In the genomic region with DNA sequence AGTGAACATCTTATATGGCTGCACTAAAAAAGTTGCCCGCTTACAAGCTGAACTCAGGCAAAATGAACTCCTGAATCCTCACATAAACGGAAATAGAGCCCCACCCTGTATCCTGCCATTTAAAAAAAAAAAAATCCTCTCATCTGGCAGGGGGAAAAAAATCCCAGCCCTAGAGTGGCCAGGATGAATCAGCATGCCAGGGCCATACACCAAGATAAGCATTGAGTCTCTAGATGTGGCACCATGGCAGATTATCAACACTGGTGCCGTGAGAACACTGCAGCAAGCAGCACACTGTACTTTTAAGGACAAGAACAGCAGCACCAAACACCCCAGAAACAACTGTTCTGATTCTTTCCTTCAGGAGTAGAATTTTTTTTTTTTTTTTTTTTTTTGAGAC, we compare ENCODE assay signal across 10 cellular contexts.
A peak's percentile ranks its signal among the peaks of the same experiment; 100 is the strongest.
DNase-seq lines count a peak whose midpoint lies in the region; ATAC-seq and TF ChIP-seq lines count a peak whose summit lies in the region.
"Had no signal": no experiment of that assay in that cellular context is flagged by ENCODE, and none has a peak within 500 bp of the region (broad histone marks: within the 10 kb centered on the region; RNA-seq: fewer than 3 reads in every experiment).

No MANE protein-coding gene starts in this region.

- H3K27ac ChIP-seq in ascending aorta = peak overlapping the region; percentile 93
- H3K27ac ChIP-seq in left lung = peak overlapping the region in 1 of 2 donors; percentile 69
- no peak overlapping the region for H3K27ac ChIP-seq in OCI-LY7 (ENCODE audit: low read depth, low read length, poor library complexity, severe bottlenecking)

- no peak overlapping the region for H2AFZ ChIP-seq in OCI-LY7 (ENCODE audit: low read length)

- DNase-seq in stimulated activated naive CD8-positive, alpha-beta T cell treated with anti-CD3 and anti-CD28 coated beads, Interleukin-15, Interleukin-2, amounts not matched to agents 100 U/mL and 50 U/mL, for 24 hours = no peak
- DNase-seq in stimulated activated naive CD8-positive, alpha-beta T cell treated with anti-CD3 and anti-CD28 coated beads, Interleukin-15, amount 100 ng/mL, for 72 hours = no peak
- DNase-seq in ascending aorta (ENCODE audit: low spot score in 2 of 2) = peak; percentile 79 to 93
- no peak for DNase-seq in left lung
- no peak for DNase-seq in OCI-LY7 (ENCODE audit: low spot score)
- DNase-seq in nucleus accumbens (lab: John Stamatoyannopoulos, UW) = no peak
- DNase-seq in Kasumi-1 (lab: John Stamatoyannopoulos, UW) = no peak
- DNase-seq: GOT3, NCI-H1092 treated with DMSO at 0.1 percent for 48 hours had no signal

- H3K27me3 Mint-ChIP-seq in stimulated activated naive CD8-positive, alpha-beta T cell treated with anti-CD3 and anti-CD28 coated beads, Interleukin-15, amount 100 ng/mL, for 72 hours = no peaks in the 10 kb centered on the region

- H3K36me3 ChIP-seq in ascending aorta = no peaks in the 10 kb centered on the region
- H3K36me3 ChIP-seq in left lung = no peaks in the 10 kb centered on the region
- H3K36me3 ChIP-seq in OCI-LY7 (ENCODE audit: insufficient read depth, low read length) = no peaks in the 10 kb centered on the region

- H3K4me3 ChIP-seq in ascending aorta (no peak overlapping the region), left lung (no peak overlapping the region), OCI-LY7 (ENCODE audit: low read depth, low read length, poor library complexity, severe bottlenecking) (no peak overlapping the region)

- H3K9me3 ChIP-seq in ascending aorta (no peaks in the 10 kb centered on the region), left lung (no peaks in the 10 kb centered on the region), OCI-LY7 (ENCODE audit: low read length) (no peaks in the 10 kb centered on the region)

- CTCF ChIA-PET in OCI-LY7 (lab: Charles Lee; ENCODE audit: unreplicated experiment) = no interaction called here

- ATAC-seq in stimulated activated naive CD8-positive, alpha-beta T cell treated with anti-CD3 and anti-CD28 coated beads, Interleukin-15, Interleukin-2, amounts not matched to agents 100 U/mL and 50 U/mL, for 24 hours = peak; percentile 33
- no peak for ATAC-seq in stimulated activated naive CD8-positive, alpha-beta T cell treated with anti-CD3 and anti-CD28 coated beads, Interleukin-15, amount 100 ng/mL, for 72 hours
- ATAC-seq in left lung (peak; percentile 24), GM21737 (IDR thresholded peaks at IDR 0.05; ENCODE audit: unreplicated experiment) (no peak)

- H3K9me3 Mint-ChIP-seq in stimulated activated naive CD8-positive, alpha-beta T cell treated with anti-CD3 and anti-CD28 coated beads, Interleukin-15, amount 100 ng/mL, for 72 hours = no peaks in the 10 kb centered on the region

- H3K79me2 ChIP-seq in OCI-LY7 (ENCODE audit: insufficient read depth, low read depth, low read length) = peaks cover 88% of the 10 kb centered on the region

- H4K20me1 ChIP-seq in OCI-LY7 (ENCODE audit: insufficient read depth, low read length) = peaks cover 26% of the 10 kb centered on the region

- POLR2A ChIA-PET in OCI-LY7 (lab: Charles Lee) = interaction anchor here (0.6 to 1.1 kb wide), 3 partner anchors 51 to 72 kb away, joined by 3 to 4 read pairs (median 3); no protein-coding TSS in a partner anchor

- H3K4me2 ChIP-seq in OCI-LY7 (ENCODE audit: low read length) = no peak overlapping the region

- H3K9me2 ChIP-seq in OCI-LY7 (ENCODE audit: insufficient read depth, low read length) = no peaks in the 10 kb centered on the region

- peak overlapping the region in 1 of 2 donors; percentile 63 for H3K27ac Mint-ChIP-seq in stimulated activated naive CD8-positive, alpha-beta T cell treated with anti-CD3 and anti-CD28 coated beads, Interleukin-15, amount 100 ng/mL, for 72 hours

- no peak for TF ChIP-seq CTCF in ascending aorta (IDR thresholded peaks at IDR 0.05)
- no peak for TF ChIP-seq CTCF in left lung (IDR thresholded peaks at IDR 0.05)
- no peak for TF ChIP-seq CTCF in OCI-LY7 (conservative IDR thresholded peaks at IDR 0.05; ENCODE audit: low read length)

- intact Hi-C loops in ascending aorta (cut with DNase I) (no loop called here), left lung (cut with DNase I) (no loop called here), OCI-LY7 (cut with micrococcal nuclease; ENCODE audit: unreplicated experiment) (loop anchor here (2.0 kb wide), 1 partner anchor 55 kb away; no protein-coding TSS in a partner anchor)

- peaks cover 35 to 77% of the 10 kb centered on the region in 2 donors for H3K4me1 ChIP-seq in ascending aorta
- peaks cover 57 to 100% of the 10 kb centered on the region in 2 donors for H3K4me1 ChIP-seq in left lung
- peaks cover 67% of the 10 kb centered on the region for H3K4me1 ChIP-seq in OCI-LY7 (ENCODE audit: insufficient read depth, low read length, poor library complexity, severe bottlenecking)

- H3K4me1 Mint-ChIP-seq in stimulated activated naive CD8-positive, alpha-beta T cell treated with anti-CD3 and anti-CD28 coated beads, Interleukin-15, amount 100 ng/mL, for 72 hours = peaks cover 95% of the 10 kb centered on the region

- H3K27me3 ChIP-seq in ascending aorta = no peaks in the 10 kb centered on the region
- no peaks in the 10 kb centered on the region for H3K27me3 ChIP-seq in left lung

- BruUV-seq in OCI-LY7 (replicated peaks; lab: Mats Ljungman, UMichigan) = no TSS peak

- no peak overlapping the region for H3K4me3 Mint-ChIP-seq in stimulated activated naive CD8-positive, alpha-beta T cell treated with anti-CD3 and anti-CD28 coated beads, Interleukin-15, amount 100 ng/mL, for 72 hours

Comparison
In these comparisons a context has a peak if more than half of its experiments do, and no peak if none do; other contexts are left out.
1. ATAC-seq: peak in stimulated activated naive CD8-positive, alpha-beta T cell treated with anti-CD3 and anti-CD28 coated beads, Interleukin-15, Interleukin-2, amounts not matched to agents 100 U/mL and 50 U/mL, for 24 hours (single experiment) and left lung (single experiment); none in stimulated activated naive CD8-positive, alpha-beta T cell treated with anti-CD3 and anti-CD28 coated beads, Interleukin-15, amount 100 ng/mL, for 72 hours (single experiment) and GM21737 (single experiment).
2. DNase-seq: peak in ascending aorta (2 of 2); none in stimulated activated naive CD8-positive, alpha-beta T cell treated with anti-CD3 and anti-CD28 coated beads, Interleukin-15, Interleukin-2, amounts not matched to agents 100 U/mL and 50 U/mL, for 24 hours (single experiment), stimulated activated naive CD8-positive, alpha-beta T cell treated with anti-CD3 and anti-CD28 coated beads, Interleukin-15, amount 100 ng/mL, for 72 hours (0 of 2), left lung (0 of 2), OCI-LY7 (single experiment), nucleus accumbens (0 of 56) and Kasumi-1 (0 of 2).